ENCODE assay signal across 8 cellular contexts in the genomic region with DNA sequence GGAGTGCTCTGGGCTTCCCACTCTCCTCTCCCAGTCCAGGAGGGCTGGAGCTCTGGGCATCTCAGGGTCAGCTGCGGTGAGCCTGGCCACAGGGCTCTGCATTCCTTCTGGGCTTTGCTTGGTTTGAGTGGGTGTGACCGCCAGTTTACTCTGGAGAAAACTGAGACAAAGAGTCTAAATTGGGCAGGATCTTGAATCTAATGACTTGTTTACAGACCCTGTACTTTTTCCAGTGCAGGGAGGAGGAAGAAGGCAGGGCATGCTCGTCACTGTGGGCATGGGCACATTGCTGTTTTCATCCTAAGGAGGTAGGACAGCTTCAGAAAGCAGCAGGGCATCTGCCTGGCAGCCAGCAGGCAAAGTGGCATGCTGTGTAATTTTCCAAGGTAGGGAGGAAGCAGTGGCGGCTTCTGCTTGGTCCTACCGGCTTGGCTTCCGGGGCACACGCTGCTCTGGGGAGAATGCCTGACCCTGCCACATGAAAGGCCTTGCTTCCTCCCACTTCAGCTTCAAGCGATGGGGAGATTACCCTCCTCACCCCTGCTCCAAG.
DNase-seq lines count a peak whose midpoint lies in the region; ATAC-seq lines count a peak whose summit lies in the region.

No MANE protein-coding gene starts in this region.

- peak; percentile 25 for ATAC-seq in GM21723 (IDR thresholded peaks at IDR 0.05; ENCODE audit: unreplicated experiment)
- ATAC-seq in GM19023 (IDR thresholded peaks at IDR 0.05; ENCODE audit: unreplicated experiment) = no peak
- ATAC-seq in GM19467 (IDR thresholded peaks at IDR 0.05; ENCODE audit: unreplicated experiment) = no peak

- DNase-seq in SW480 (ENCODE audit: low spot score) = peak; percentile 92
- peak; percentile 47 for DNase-seq in effector CD4-positive, alpha-beta T cell
- peak; percentile 28 for DNase-seq in retina
- DNase-seq in NCI-H1105 treated with DMSO at 0.1 percent for 48 hours (lab: John Stamatoyannopoulos, UW) = no peak
- no peak for DNase-seq in NCI-H2227 treated with DMSO at 0.1 percent for 48 hours (lab: John Stamatoyannopoulos, UW)

Comparison
In these comparisons a context has a peak if more than half of its experiments do, and no peak if none do; other contexts are left out.
1. DNase-seq: peak in SW480 (single experiment), effector CD4-positive, alpha-beta T cell (single experiment) and retina (single experiment); none in NCI-H1105 treated with DMSO at 0.1 percent for 48 hours (single experiment) and NCI-H2227 treated with DMSO at 0.1 percent for 48 hours (single experiment).